17 cellular contexts compared by ENCODE assay signal in the genomic region with DNA sequence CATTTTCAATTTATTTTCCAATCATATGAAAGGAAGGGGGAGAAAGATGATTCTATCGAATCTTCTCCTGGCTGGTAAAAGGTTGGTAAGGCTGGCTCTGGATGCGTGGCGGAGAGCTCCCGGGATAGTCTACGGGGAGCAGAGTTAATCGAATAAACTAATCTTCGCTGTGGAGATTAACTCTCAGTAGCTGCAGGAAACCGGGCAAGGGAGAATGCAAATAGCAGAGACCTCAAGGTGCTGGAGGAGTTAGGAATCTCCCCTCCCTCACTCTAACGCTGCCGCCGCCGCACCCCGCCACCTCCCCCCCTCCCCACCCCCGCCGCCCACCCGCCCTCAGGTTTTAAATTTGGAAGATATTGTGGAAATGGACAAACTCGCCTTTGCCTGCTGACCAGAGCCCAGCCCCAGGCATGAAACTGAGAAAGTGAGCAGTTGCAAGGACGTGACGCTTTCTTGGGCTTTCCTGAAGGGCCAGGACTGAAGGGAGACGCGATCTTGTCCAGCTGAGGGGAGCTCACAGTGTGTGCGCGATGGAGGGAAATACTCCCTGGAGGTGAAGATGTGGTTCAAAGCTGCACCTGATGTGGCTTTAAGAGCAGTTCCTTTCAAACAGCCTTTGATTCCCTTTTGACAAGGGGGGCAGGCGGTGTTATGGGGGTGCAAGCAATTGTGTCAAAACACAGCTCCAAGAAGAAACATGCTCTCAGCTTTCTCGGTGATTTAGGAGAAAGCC.
"Had no signal": no experiment of that assay in that cellular context is flagged by ENCODE, and none has a peak within 500 bp of the region (broad histone marks: within the 10 kb centered on the region; RNA-seq: fewer than 3 reads in every experiment).

No MANE protein-coding gene starts in this region.

- ATAC-seq: activated CD4-positive, alpha-beta T cell treated with anti-CD3 and anti-CD28 coated beads for 36 hours; left cardiac atrium; pancreas; upper lobe of right lung had no signal

- H3K4me1 ChIP-seq: adrenal gland, esophagus squamous epithelium, pancreas, sigmoid colon, spleen, upper lobe of right lung had no signal

- H3K36me3 ChIP-seq: adrenal gland, esophagus squamous epithelium, pancreas, sigmoid colon, spleen, upper lobe of right lung had no signal

- H3K4me3 ChIP-seq: adrenal gland, esophagus squamous epithelium, lung, pancreas, sigmoid colon, spleen, upper lobe of right lung had no signal

- H3K27ac Mint-ChIP-seq: activated CD4-positive, alpha-beta memory T cell treated with anti-CD3 and anti-CD28 coated beads, Interleukin-2, amount 10 ng/mL, durations not matched to agents 7 days and 5 days; activated CD4-positive, alpha-beta T cell treated with anti-CD3 and anti-CD28 coated beads for 36 hours; activated naive CD4-positive, alpha-beta T cell treated with anti-CD3 and anti-CD28 coated beads, Interleukin-2, amount 50 U/mL, for 24 hours; activated T-cell treated with anti-CD3 and anti-CD28 coated beads, Interleukin-2, amount 50 U/mL, for 24 hours; stimulated activated naive CD8-positive, alpha-beta T cell treated with anti-CD3 and anti-CD28 coated beads, Interleukin-15, Interleukin-2, amounts not matched to agents 100 ng/mL and 50 ng/mL, for 24 hours had no signal

- H3K4me1 Mint-ChIP-seq: activated CD4-positive, alpha-beta memory T cell treated with anti-CD3 and anti-CD28 coated beads, Interleukin-2, amount 10 ng/mL, durations not matched to agents 7 days and 5 days; activated CD4-positive, alpha-beta T cell treated with anti-CD3 and anti-CD28 coated beads for 36 hours; activated naive CD4-positive, alpha-beta T cell treated with anti-CD3 and anti-CD28 coated beads, Interleukin-2, amount 50 U/mL, for 24 hours had no signal

- H3K9me3 Mint-ChIP-seq: activated CD4-positive, alpha-beta memory T cell treated with anti-CD3 and anti-CD28 coated beads, Interleukin-2, amount 10 ng/mL, durations not matched to agents 7 days and 5 days; activated T-cell treated with anti-CD3 and anti-CD28 coated beads, Interleukin-2, amount 50 U/mL, for 24 hours had no signal

- H3K4me3 Mint-ChIP-seq: activated CD4-positive, alpha-beta memory T cell treated with anti-CD3 and anti-CD28 coated beads, Interleukin-2, amount 10 ng/mL, durations not matched to agents 7 days and 5 days; activated CD4-positive, alpha-beta T cell treated with anti-CD3 and anti-CD28 coated beads for 36 hours; activated naive CD4-positive, alpha-beta T cell treated with anti-CD3 and anti-CD28 coated beads, Interleukin-2, amount 50 U/mL, for 24 hours; activated T-cell treated with anti-CD3 and anti-CD28 coated beads, Interleukin-2, amount 50 U/mL, for 24 hours; neural crest cell; stimulated activated naive CD8-positive, alpha-beta T cell treated with anti-CD3 and anti-CD28 coated beads, Interleukin-15, Interleukin-2, amounts not matched to agents 100 ng/mL and 50 ng/mL, for 24 hours had no signal

- DNase-seq: activated CD4-positive, alpha-beta memory T cell treated with anti-CD3 and anti-CD28 coated beads, Interleukin-2, amount 10 ng/mL, durations not matched to agents 7 days and 5 days; activated CD4-positive, alpha-beta T cell treated with anti-CD3 and anti-CD28 coated beads for 36 hours; activated T-cell treated with anti-CD3 and anti-CD28 coated beads, Interleukin-2, amount 50 U/mL, for 24 hours; adrenal gland; esophagus squamous epithelium; hypothalamus; left cardiac atrium; midbrain; pancreas; sigmoid colon; spleen; upper lobe of right lung had no signal

- H3K9me3 ChIP-seq: adrenal gland, esophagus squamous epithelium, pancreas, sigmoid colon, upper lobe of right lung had no signal

- H3K27ac ChIP-seq: adrenal gland, esophagus squamous epithelium, pancreas, sigmoid colon, spleen, upper lobe of right lung, VCaP had no signal

- H3K36me3 Mint-ChIP-seq: activated naive CD4-positive, alpha-beta T cell treated with anti-CD3 and anti-CD28 coated beads, Interleukin-2, amount 50 U/mL, for 24 hours had no signal

- H3K27me3 ChIP-seq: pancreas had no signal
